1 cellular context compared by ENCODE assay signal in genomic region chr7:6654842-6655610, GRCh38.
TF ChIP-seq lines count a peak whose summit lies in the region.

No MANE protein-coding gene starts in this region.

TF ChIP-seq in HepG2, 621 proteins besides CTCF, POLR2A, EP300 and RAD21:
- TF ChIP-seq ZNF3 (CRISPR knock-in tag; IDR thresholded peaks at IDR 0.05) = no peak
- TF ChIP-seq HMGXB4 (CRISPR knock-in tag; IDR thresholded peaks at IDR 0.05; ENCODE audit: borderline replicate concordance in 1 of 2, low read depth in 1 of 2) = no peak
- no peak for TF ChIP-seq DZIP1 (CRISPR knock-in tag; IDR thresholded peaks at IDR 0.05)
- TF ChIP-seq ZNF782 (CRISPR knock-in tag; IDR thresholded peaks at IDR 0.05; ENCODE audit: borderline replicate concordance) = no peak
- peak; percentile 48 for TF ChIP-seq AGO2 (optimal IDR thresholded peaks at IDR 0.05; ENCODE audit: low read depth, low read length)
- TF ChIP-seq ZNF317 (CRISPR knock-in tag; IDR thresholded peaks at IDR 0.05) = no peak
